In genomic region chr15:31091531-31091930, GRCh38 we compare ENCODE assay signal across 15 cellular contexts. TPM values are rescaled to one million over a fixed set of nuclear protein-coding genes. Genes with fewer than 3 reads are reported as not detected.
A peak's percentile ranks its signal among the peaks of the same experiment; 100 is the strongest.
DNase-seq lines count a peak whose midpoint lies in the region; ATAC-seq and TF ChIP-seq lines count a peak whose summit lies in the region.
"Had no signal": no experiment of that assay in that cellular context is flagged by ENCODE, and none has a peak within 500 bp of the region (broad histone marks: within the 10 kb centered on the region; RNA-seq: fewer than 3 reads in every experiment).

No MANE protein-coding gene starts in this region.

- in situ Hi-C loops in astrocyte of the spinal cord (cut with HindIII; ENCODE audit: low sequenced_read_pairs) = no loop called here

- ATAC-seq in HG02840 (IDR thresholded peaks at IDR 0.05; ENCODE audit: low FRiP score, unreplicated experiment) = no peak
- ATAC-seq in GM21717 (IDR thresholded peaks at IDR 0.05; ENCODE audit: unreplicated experiment) = no peak
- ATAC-seq: HepG2 had no signal

- no peak for TF ChIP-seq CTCF in astrocyte of the spinal cord (IDR thresholded peaks at IDR 0.05; ENCODE audit: low read depth, low read length)

- DNase-seq in AG20443 (ENCODE audit: low spot score) = peak; percentile 70
- peak; percentile 62 for DNase-seq in HT1080 (ENCODE audit: low read depth)
- peak; percentile 79 for DNase-seq in astrocyte of the spinal cord (ENCODE audit: low read depth, low spot score)
- DNase-seq in myocyte (ENCODE audit: low read depth) = peak; percentile 81
- DNase-seq in COLO829 (ENCODE audit: low spot score) = no peak
- DNase-seq in activated CD4-positive, alpha-beta T cell treated with anti-CD3 and anti-CD28 coated beads for 48 hours = no peak
- DNase-seq: activated naive CD4-positive, alpha-beta T cell; central memory CD4-positive, alpha-beta T cell; DND-41; NCI-H1105 had no signal

- H3K4me3 ChIP-seq in astrocyte of the spinal cord (ENCODE audit: low read depth, low read length) = no peak overlapping the region

RNA-seq across cellular contexts. Expression of gene TRPM1, which starts 10.0 kb away (rescaled TPM):
- 0.03 TPM in 1 of 2 replicates, not detected in the other for total RNA-seq in HT1080 (2014; rRNA removed; shearing (Covaris generic))
- not detected in 2 replicates for polyA plus RNA-seq in HT1080 (2015; cell fraction: cytosol; rRNA removed)
- not detected in 2 replicates for polyA plus RNA-seq in HT1080 (2015; cell fraction: nucleus; rRNA removed)
- not detected in 2 replicates for total RNA-seq in myocyte
- polyA plus RNA-seq in myocyte (2012) = not detected
- total RNA-seq: HepG2, progenitor cell of endocrine pancreas, temporal lobe had no signal
- polyA plus RNA-seq: HepG2 had no signal

Comparison
In these comparisons a context has a peak if more than half of its experiments do, and no peak if none do; other contexts are left out.
1. DNase-seq: peak in AG20443 (single experiment), HT1080 (single experiment), astrocyte of the spinal cord (single experiment) and myocyte (single experiment); none in COLO829 (single experiment) and activated CD4-positive, alpha-beta T cell treated with anti-CD3 and anti-CD28 coated beads for 48 hours (single experiment).